Comparison of ENCODE assay signal across 12 cellular contexts in genomic region chr3:144843099-144843498, GRCh38.
DNase-seq lines count a peak whose midpoint lies in the region; ATAC-seq, FAIRE-seq and TF ChIP-seq lines count a peak whose summit lies in the region.
"Had no signal": no experiment of that assay in that cellular context is flagged by ENCODE, and none has a peak within 500 bp of the region (broad histone marks: within the 10 kb centered on the region; RNA-seq: fewer than 3 reads in every experiment).

No MANE protein-coding gene starts in this region.

- SMC1A ChIA-PET in GM12878 (lab: Charles Lee; ENCODE audit: uncharacterized antibody, unreplicated experiment): no interaction called here

- WGBS in GM12878 (ENCODE audit: insufficient coverage, insufficient replicate concordance, low lambda C conversion rate, missing lambda C conversion rate): 74% methylated on average over 8 of the region's 8 CpGs
- WGBS in mammary epithelial cell (ENCODE audit: low coverage, missing lambda C conversion rate): 89% methylated on average over 8 of the region's 8 CpGs

- H3K36me3 Mint-ChIP-seq in neural progenitor cell: peaks cover 2% of the 10 kb centered on the region
- peaks cover 15% of the 10 kb centered on the region for H3K36me3 Mint-ChIP-seq in glutamatergic neuron (ENCODE audit: unreplicated experiment)

- dilution Hi-C loops in mammary epithelial cell (cut with HindIII; ENCODE audit: low sequenced_read_pairs): no loop called here

- DNase-seq in H4 (ENCODE audit: low spot score) (peak; percentile 83), NCI-H69 (lab: John Stamatoyannopoulos, UW) (peak; percentile 0), GM12878 (ENCODE audit: low read depth, low spot score) (no peak), neural progenitor cell (ENCODE audit: low spot score) (no peak), glutamatergic neuron (no peak), mammary epithelial cell (no peak)
- DNase-seq: activated T-cell treated with anti-CD3 and anti-CD28 coated beads, Interleukin-2, amount 50 U/mL, for 4 hours; body of pancreas; KG1; NCI-H446 treated with DMSO at 0.1 percent for 48 hours had no signal

- H2AFZ ChIP-seq in GM12878 (ENCODE audit: control insufficient read depth, low read depth, low read length): no peak overlapping the region
- no peak overlapping the region for H2AFZ ChIP-seq in neural progenitor cell (replicated peaks)
- H2AFZ ChIP-seq in mammary epithelial cell (ENCODE audit: low read depth, low read length): no peak overlapping the region

- no peak for TF ChIP-seq RAD21 in GM12878 (IDR thresholded peaks at IDR 0.05; ENCODE audit: insufficient read depth, low read depth, low read length)

- BruUV-seq in GM12878 (replicated peaks; lab: Mats Ljungman, UMichigan) (no TSS peak), mammary epithelial cell (replicated peaks; lab: Mats Ljungman, UMichigan) (no TSS peak)

- no peak overlapping the region for H3K4me2 ChIP-seq in GM12878 (ENCODE audit: control insufficient read depth, insufficient read depth)
- no peak overlapping the region for H3K4me2 ChIP-seq in neural progenitor cell
- H3K4me2 ChIP-seq in mammary epithelial cell (ENCODE audit: insufficient read depth, low read depth, low read length): no peak overlapping the region

- TF ChIP-seq EP300 in GM12878 (IDR thresholded peaks at IDR 0.05; ENCODE audit: borderline replicate concordance in 1 of 2, control insufficient read depth in 1 of 2, low read depth in 2 of 2, low read length in 2 of 2): no peak

- no peak overlapping the region for H3K4me3 Mint-ChIP-seq in neural progenitor cell
- no peak overlapping the region for H3K4me3 Mint-ChIP-seq in glutamatergic neuron (ENCODE audit: unreplicated experiment)
- H3K4me3 Mint-ChIP-seq: activated T-cell treated with anti-CD3 and anti-CD28 coated beads, Interleukin-2, amount 50 U/mL, for 4 hours had no signal

- H4K20me1 ChIP-seq in GM12878 (ENCODE audit: control insufficient read depth, insufficient read depth) (no peaks in the 10 kb centered on the region), neural progenitor cell (ENCODE audit: low read depth) (no peaks in the 10 kb centered on the region), mammary epithelial cell (ENCODE audit: insufficient read depth, low read length) (no peaks in the 10 kb centered on the region)

- no peak; a peak in 1 of 6 replicates for TF ChIP-seq CTCF in GM12878 (IDR thresholded peaks at IDR 0.05 in 2 of 3, conservative IDR thresholded peaks at IDR 0.05 in 1 of 3; ENCODE audit: control insufficient read depth in 2 of 3, extremely low read depth in 1 of 3, insufficient read depth in 1 of 3, low read depth in 3 of 3, low read length in 3 of 3)
- peak; percentile 29 for TF ChIP-seq CTCF in neural progenitor cell (IDR thresholded peaks at IDR 0.05)
- no peak for TF ChIP-seq CTCF in glutamatergic neuron (IDR thresholded peaks at IDR 0.05; ENCODE audit: partially characterized antibody, unreplicated experiment)
- TF ChIP-seq CTCF in mammary epithelial cell (conservative IDR thresholded peaks at IDR 0.05 in 1 of 2, IDR thresholded peaks at IDR 0.05 in 1 of 2; ENCODE audit: extremely low read depth in 1 of 2, insufficient read depth in 1 of 2, low read depth in 1 of 2, low read length in 2 of 2): peak in 1 of 2 donors; percentile 14

- RAD21 ChIA-PET in GM12878 (lab: Charles Lee; ENCODE audit: unreplicated experiment): no interaction called here

- no peak for TF ChIP-seq POLR2A in GM12878 (IDR thresholded peaks at IDR 0.05; ENCODE audit: low read depth, low read length)

- H3K36me3 ChIP-seq in GM12878 (ENCODE audit: control insufficient read depth in 2 of 2, insufficient read depth in 2 of 2, low read length in 1 of 2): no peaks in the 10 kb centered on the region
- H3K36me3 ChIP-seq in neural progenitor cell: no peaks in the 10 kb centered on the region
- H3K36me3 ChIP-seq in mammary epithelial cell (ENCODE audit: insufficient read depth, low read length): no peaks in the 10 kb centered on the region

- H3K4me1 Mint-ChIP-seq in neural progenitor cell: no peaks in the 10 kb centered on the region
- no peaks in the 10 kb centered on the region for H3K4me1 Mint-ChIP-seq in glutamatergic neuron (ENCODE audit: low read depth, unreplicated experiment)

- CTCF ChIA-PET in GM12878 (lab: Yijun Ruan, JAX) (no interaction called here), mammary epithelial cell (lab: Charles Lee; ENCODE audit: low non-redundant PET) (no interaction called here)

- in situ Hi-C loops in GM12878 (cut with MboI) (no loop called here), mammary epithelial cell (cut with MboI; ENCODE audit: low sequenced_read_pairs in 2 of 2) (no loop called here)

- no peak overlapping the region for H3K9ac ChIP-seq in GM12878 (ENCODE audit: control insufficient read depth, insufficient read depth, low read length)
- no peak overlapping the region for H3K9ac ChIP-seq in neural progenitor cell
- H3K9ac ChIP-seq in mammary epithelial cell (ENCODE audit: insufficient read depth, low read length): no peak overlapping the region

- H3F3A ChIP-seq in neural progenitor cell (ENCODE audit: low read depth): no peaks in the 10 kb centered on the region

- H3K9me3 Mint-ChIP-seq in neural progenitor cell (peaks cover 8% of the 10 kb centered on the region), glutamatergic neuron (ENCODE audit: unreplicated experiment) (no peaks in the 10 kb centered on the region)

- H3K79me2 ChIP-seq in GM12878 (ENCODE audit: control insufficient read depth, insufficient read depth, low read length) (no peaks in the 10 kb centered on the region), neural progenitor cell (ENCODE audit: low read depth) (no peaks in the 10 kb centered on the region), mammary epithelial cell (ENCODE audit: insufficient read depth, low read length) (no peaks in the 10 kb centered on the region)

- H3K27me3 Mint-ChIP-seq in neural progenitor cell (ENCODE audit: insufficient read depth, low read depth): no peaks in the 10 kb centered on the region
- no peaks in the 10 kb centered on the region for H3K27me3 Mint-ChIP-seq in glutamatergic neuron (ENCODE audit: unreplicated experiment)

- H3K9me3 ChIP-seq in GM12878 (replicated peaks; ENCODE audit: control insufficient read depth, insufficient read depth, low read length) (no peaks in the 10 kb centered on the region; the same call in 2 of the 3 replicates), neural progenitor cell (ENCODE audit: low read depth) (no peaks in the 10 kb centered on the region), mammary epithelial cell (replicated peaks; ENCODE audit: insufficient read depth, low read length) (no peaks in the 10 kb centered on the region)

- H3K4me3 ChIP-seq in GM12878 (no peak overlapping the region), neural progenitor cell (no peak overlapping the region), mammary epithelial cell (replicated peaks in 1 of 3; ENCODE audit: insufficient read depth in 1 of 3, low read depth in 2 of 3, low read length in 3 of 3) (no peak overlapping the region)
- H3K4me3 ChIP-seq: body of pancreas had no signal

- POLR2A ChIA-PET in GM12878 (lab: Charles Lee): no interaction called here

- ATAC-seq in GM12878 (peak; percentile 50), HG03354 (IDR thresholded peaks at IDR 0.05; ENCODE audit: poor library complexity, severe bottlenecking, unreplicated experiment) (no peak)
- ATAC-seq: activated T-cell treated with anti-CD3 and anti-CD28 coated beads, Interleukin-2, amount 50 U/mL, for 4 hours; body of pancreas; sciatic nerve had no signal

- no peak overlapping the region for H3K27ac Mint-ChIP-seq in neural progenitor cell
- H3K27ac Mint-ChIP-seq in glutamatergic neuron (ENCODE audit: unreplicated experiment): no peak overlapping the region

- FAIRE-seq in GM12878 (lab: Jason Lieb, UNC): no peak

- H3K4me1 ChIP-seq in GM12878 (ENCODE audit: control insufficient read depth, insufficient read depth, low read length) (no peaks in the 10 kb centered on the region), neural progenitor cell (no peaks in the 10 kb centered on the region), mammary epithelial cell (ENCODE audit: insufficient read depth, low read length) (no peaks in the 10 kb centered on the region)
- H3K4me1 ChIP-seq: body of pancreas had no signal

- intact Hi-C loops in GM12878 (cut with micrococcal nuclease; ENCODE audit: unreplicated experiment) (no loop called here), mammary epithelial cell (cut with micrococcal nuclease) (no loop called here)

- H3K27ac ChIP-seq in GM12878 (ENCODE audit: control insufficient read depth, insufficient read depth): no peak overlapping the region
- H3K27ac ChIP-seq in neural progenitor cell: no peak overlapping the region
- no peak overlapping the region for H3K27ac ChIP-seq in mammary epithelial cell (ENCODE audit: insufficient read depth, low read depth, low read length)
- H3K27ac ChIP-seq: body of pancreas had no signal

- H3K27me3 ChIP-seq in GM12878 (replicated peaks in 1 of 2; ENCODE audit: control insufficient read depth in 2 of 2, insufficient read depth in 2 of 2, low read length in 1 of 2) (no peaks in the 10 kb centered on the region), neural progenitor cell (no peaks in the 10 kb centered on the region), mammary epithelial cell (ENCODE audit: insufficient read depth, low read length) (no peaks in the 10 kb centered on the region)
- H3K27me3 ChIP-seq: body of pancreas had no signal

TF ChIP-seq in GM12878, 131 proteins besides CTCF, POLR2A, EP300 and RAD21 (continues in another document):
- TF ChIP-seq IKZF2 (IDR thresholded peaks at IDR 0.05) (no peak), SMC3 (IDR thresholded peaks at IDR 0.05; ENCODE audit: borderline replicate concordance, low read length) (no peak)

Comparison
In these comparisons a context has a peak if more than half of its experiments do, and no peak if none do; other contexts are left out.
1. DNase-seq: peak in H4 (single experiment) and NCI-H69 (single experiment); none in GM12878 (single experiment), neural progenitor cell (single experiment), glutamatergic neuron (single experiment) and mammary epithelial cell (single experiment).